ENCODE assay signal across 9 cellular contexts in genomic region chr17:7837375-7838290, GRCh38. TPM values are rescaled to one million over a fixed set of nuclear protein-coding genes. Genes with fewer than 3 reads are reported as not detected.
DNase-seq lines count a peak whose midpoint lies in the region; ATAC-seq, FAIRE-seq and TF ChIP-seq lines count a peak whose summit lies in the region.
"Had no signal": no experiment of that assay in that cellular context is flagged by ENCODE, and none has a peak within 500 bp of the region (broad histone marks: within the 10 kb centered on the region; RNA-seq: fewer than 3 reads in every experiment).

No MANE protein-coding gene starts in this region.

- peak overlapping the region in 2 of 3 experiments; percentile 85 to 93; a peak in 5 of 7 replicates for H3K27ac Mint-ChIP-seq in H9
- peak overlapping the region; percentile 70 for H3K27ac Mint-ChIP-seq in activated T-helper 1 cell treated with anti-CD3 and anti-CD28 coated beads, Interleukin-12 subunit alpha, Interleukin-12 subunit beta, Interleukin-2, Interleukin-4 antibody, amounts not matched to agents 30 ng/mL and 10 ng/mL and 1 ng/mL, durations not matched to agents 14 hours and 24 hours and 36 hours

- H4K8ac ChIP-seq in H9 (replicated peaks; ENCODE audit: insufficient read length, low read depth, low read length) = no peak overlapping the region

- H3K27me3 ChIP-seq in H9 (ENCODE audit: insufficient read depth, low read length) (peaks cover 33% of the 10 kb centered on the region; the same call in 1 of the 2 replicates), testis (no peaks in the 10 kb centered on the region)

- no CpG with 5 or more reads among the region's 12 CpGs for WGBS in H9 (ENCODE audit: extremely low coverage, insufficient read length, low lambda C conversion rate)
- 1 to 3% methylated on average over 11 of the region's 12 CpGs for WGBS in testis, 2 donors

- H3K36me3 Mint-ChIP-seq in H9 (ENCODE audit: insufficient read depth in 1 of 3, low read depth in 3 of 3) = peaks cover 2 to 11% (median 9%) of the 10 kb centered on the region in 3 experiments; a peak in 5 of 7 replicates
- peaks cover 4% of the 10 kb centered on the region for H3K36me3 Mint-ChIP-seq in activated T-helper 1 cell treated with anti-CD3 and anti-CD28 coated beads, Interleukin-12 subunit alpha, Interleukin-12 subunit beta, Interleukin-2, Interleukin-4 antibody, amounts not matched to agents 30 ng/mL and 10 ng/mL and 1 ng/mL, durations not matched to agents 14 hours and 24 hours and 36 hours (ENCODE audit: low read depth)

- no peak for ATAC-seq in HG02623 (IDR thresholded peaks at IDR 0.05; ENCODE audit: unreplicated experiment)

- H3K9me3 ChIP-seq in H9 (ENCODE audit: control insufficient read depth, low read depth, low read length) (no peaks in the 10 kb centered on the region), kidney (ENCODE audit: control insufficient read depth in 1 of 2, low read length in 2 of 2) (no peaks in the 10 kb centered on the region), testis (no peaks in the 10 kb centered on the region)

- no peak overlapping the region for H2AFZ ChIP-seq in H9 (ENCODE audit: low read length)

- H2BK120ac ChIP-seq in H9 (ENCODE audit: low read depth, low read length, poor library complexity, severe bottlenecking) = no peak overlapping the region

- intact Hi-C loops in activated T-helper 1 cell treated with anti-CD3 and anti-CD28 coated beads, Interleukin-12 subunit alpha, Interleukin-12 subunit beta, Interleukin-2, Interleukin-4 antibody, amounts not matched to agents 30 ng/mL and 10 ng/mL and 1 ng/mL, durations not matched to agents 14 hours and 24 hours and 36 hours (cut with micrococcal nuclease) = no loop called here
- intact Hi-C loops in kidney (cut with DNase I) = no loop called here
- intact Hi-C loops in testis (cut with DNase I; ENCODE audit: low total_unique reads) = no loop called here

- H2BK20ac ChIP-seq in H9 (ENCODE audit: low read depth, low read length, poor library complexity, severe bottlenecking) = no peak overlapping the region

- in situ Hi-C loops in ACHN (cut with HindIII; ENCODE audit: low pct_ligation_motif_present, low pct_unique_long_range_greater_than_20kb, low sequenced_read_pairs) (no loop called here), GM13977 (cut with MboI; ENCODE audit: low pct_unique_long_range_greater_than_20kb, low sequenced_read_pairs, unreplicated experiment) (no loop called here)

- peaks cover 0 to 6% of the 10 kb centered on the region in 2 donors for H3K36me3 ChIP-seq in kidney (ENCODE audit: control insufficient read depth in 1 of 2, insufficient read depth in 2 of 2, low read length in 2 of 2)
- H3K36me3 ChIP-seq in testis (ENCODE audit: low read depth, missing control alignments) = no peaks in the 10 kb centered on the region

- H2BK12ac ChIP-seq in H9 (ENCODE audit: insufficient read length, low read depth, low read length) = no peak overlapping the region

- H4K20me1 ChIP-seq in H9 (ENCODE audit: control insufficient read depth, insufficient read depth, insufficient read length) = no peaks in the 10 kb centered on the region

- no peak overlapping the region for H3K56ac ChIP-seq in H9 (ENCODE audit: insufficient read length, low read depth, low read length)

- no peak overlapping the region for H3K23ac ChIP-seq in H9 (ENCODE audit: insufficient read length, low read depth, low read length)

- no peak for TF ChIP-seq POLR2A in testis (IDR thresholded peaks at IDR 0.05)

- H3K9me3 Mint-ChIP-seq in H9 = no peaks in the 10 kb centered on the region
- no peaks in the 10 kb centered on the region for H3K9me3 Mint-ChIP-seq in activated T-helper 1 cell treated with anti-CD3 and anti-CD28 coated beads, Interleukin-12 subunit alpha, Interleukin-12 subunit beta, Interleukin-2, Interleukin-4 antibody, amounts not matched to agents 30 ng/mL and 10 ng/mL and 1 ng/mL, durations not matched to agents 14 hours and 24 hours and 36 hours

- no peak overlapping the region for H2BK5ac ChIP-seq in H9 (ENCODE audit: insufficient read length, low read length)

- FAIRE-seq in kidney (lab: Jason Lieb, UNC) = no peak
- FAIRE-seq: islet of Langerhans had no signal

- no peak overlapping the region for H4K5ac ChIP-seq in H9 (ENCODE audit: insufficient read length, low read depth, low read length)

- H3K18ac ChIP-seq in H9 (ENCODE audit: insufficient read length, low read depth, low read length) = no peak overlapping the region

- H3K4me1 Mint-ChIP-seq in H9 = peaks cover 55 to 56% of the 10 kb centered on the region in 2 experiments
- peaks cover 63% of the 10 kb centered on the region for H3K4me1 Mint-ChIP-seq in activated T-helper 1 cell treated with anti-CD3 and anti-CD28 coated beads, Interleukin-12 subunit alpha, Interleukin-12 subunit beta, Interleukin-2, Interleukin-4 antibody, amounts not matched to agents 30 ng/mL and 10 ng/mL and 1 ng/mL, durations not matched to agents 14 hours and 24 hours and 36 hours (ENCODE audit: low read depth)

- TF ChIP-seq CTCF in H9 (conservative IDR thresholded peaks at IDR 0.05) (no peak), kidney (IDR thresholded peaks at IDR 0.05; ENCODE audit: borderline replicate concordance, extremely low read depth, insufficient read depth) (no peak), testis (IDR thresholded peaks at IDR 0.05) (no peak), GM13977 (IDR thresholded peaks at IDR 0.05; ENCODE audit: extremely low read depth, insufficient read depth, missing control alignments) (no peak)

- H3K4me1 ChIP-seq in H9 (ENCODE audit: insufficient read depth, low read length) (peaks cover 2% of the 10 kb centered on the region; the same call in 1 of the 2 replicates), kidney (ENCODE audit: control insufficient read depth in 1 of 2, insufficient read depth in 1 of 2, low read depth in 1 of 2, low read length in 2 of 2) (peaks cover 13 to 43% of the 10 kb centered on the region in 2 donors), testis (peaks cover 46% of the 10 kb centered on the region)

- H3K27me3 Mint-ChIP-seq in H9 (ENCODE audit: low read depth) = peaks cover 40% of the 10 kb centered on the region
- peaks cover 2% of the 10 kb centered on the region for H3K27me3 Mint-ChIP-seq in activated T-helper 1 cell treated with anti-CD3 and anti-CD28 coated beads, Interleukin-12 subunit alpha, Interleukin-12 subunit beta, Interleukin-2, Interleukin-4 antibody, amounts not matched to agents 30 ng/mL and 10 ng/mL and 1 ng/mL, durations not matched to agents 14 hours and 24 hours and 36 hours (ENCODE audit: insufficient read depth)

- peak overlapping the region; percentile 75 for H3K4me2 ChIP-seq in H9 (ENCODE audit: insufficient read depth, insufficient read length, low read length)

- H3K4me3 ChIP-seq in kidney (ENCODE audit: low read length in 2 of 2) (peak overlapping the region; percentile 47 to 92), testis (peak overlapping the region; percentile 77 to 91)

- no peak overlapping the region for H2BK15ac ChIP-seq in H9 (ENCODE audit: low read depth, low read length)

- H3K79me2 ChIP-seq in H9 (ENCODE audit: insufficient read depth, low read length) = no peaks in the 10 kb centered on the region

- H3K4ac ChIP-seq in H9 (ENCODE audit: low read depth, low read length) = no peak overlapping the region

- peak; percentile 30 for DNase-seq in ACHN
- no peak for DNase-seq in H9
- DNase-seq in activated T-helper 1 cell treated with anti-CD3 and anti-CD28 coated beads, Interleukin-12 subunit alpha, Interleukin-12 subunit beta, Interleukin-2, Interleukin-4 antibody, amounts not matched to agents 30 ng/mL and 10 ng/mL and 1 ng/mL, durations not matched to agents 14 hours and 24 hours and 36 hours (ENCODE audit: low spot score) = no peak
- no peak for DNase-seq in kidney
- DNase-seq in testis = no peak
- no peak for DNase-seq in GM13977 (ENCODE audit: low spot score)
- DNase-seq in inferior parietal cortex (ENCODE audit: extremely low spot score) = no peak

- peak overlapping the region; percentile 86 to 89 for H3K4me3 Mint-ChIP-seq in H9
- H3K4me3 Mint-ChIP-seq in activated T-helper 1 cell treated with anti-CD3 and anti-CD28 coated beads, Interleukin-12 subunit alpha, Interleukin-12 subunit beta, Interleukin-2, Interleukin-4 antibody, amounts not matched to agents 30 ng/mL and 10 ng/mL and 1 ng/mL, durations not matched to agents 14 hours and 24 hours and 36 hours = peak overlapping the region; percentile 85

- H3K14ac ChIP-seq in H9 (ENCODE audit: insufficient read depth, low read length) = no peak overlapping the region

- no peak overlapping the region for H3K9ac ChIP-seq in H9 (ENCODE audit: extremely low read depth, insufficient read length, low read length)
- peak overlapping the region; percentile 25 to 99 for H3K9ac ChIP-seq in kidney (ENCODE audit: low read length in 2 of 2)

- no peak overlapping the region for H3T11ph ChIP-seq in H9 (ENCODE audit: low read length)

- no peak overlapping the region for H3K27ac ChIP-seq in H9 (ENCODE audit: insufficient read length, low read depth, low read length)
- H3K27ac ChIP-seq in kidney (ENCODE audit: low read depth in 2 of 2, low read length in 2 of 2) = peak overlapping the region; percentile 97 to 99
- peak overlapping the region; percentile 98 to 99 for H3K27ac ChIP-seq in testis

- H2AK5ac ChIP-seq in H9 (ENCODE audit: insufficient read length, low read length) = no peak overlapping the region

- peaks cover 39% of the 10 kb centered on the region for H3K23me2 ChIP-seq in H9 (ENCODE audit: insufficient read length, low read depth, low read length, poor library complexity, severe bottlenecking)

- H4K91ac ChIP-seq in H9 (ENCODE audit: insufficient read length, low read depth, low read length) = no peak overlapping the region

- no peaks in the 10 kb centered on the region for H3K79me1 ChIP-seq in H9 (ENCODE audit: insufficient read depth, low read depth, low read length, poor library complexity, severe bottlenecking)

RNA-seq across cellular contexts. Expression of gene KDM6B, which starts 3.6 kb away (rescaled TPM):
- 26.7 and 28.9 TPM in 2 replicates for total RNA-seq in H9 (2021)
- 163 and 177 TPM in 2 replicates for total RNA-seq in activated T-helper 1 cell treated with anti-CD3 and anti-CD28 coated beads, Interleukin-12 subunit alpha, Interleukin-12 subunit beta, Interleukin-2, Interleukin-4 antibody, amounts not matched to agents 30 ng/mL and 10 ng/mL and 1 ng/mL, durations not matched to agents 14 hours and 24 hours and 36 hours
- total RNA-seq in kidney = 32.3 TPM
- 3.9 TPM for polyA plus RNA-seq in kidney (ENCODE audit: insufficient read depth, low read depth, low replicate concordance)
- 10 to 100 TPM; 38.0 to 41.8 TPM for total RNA-seq in testis
- polyA plus RNA-seq in testis (ENCODE audit: insufficient read depth, low read depth, low replicate concordance) = 27.8 TPM

RNA-seq across cellular contexts. Expression of gene TMEM88, which starts 17.2 kb away (rescaled TPM):
- total RNA-seq in H9 (2021) = 8.9 and 11.3 TPM in 2 replicates
- total RNA-seq in activated T-helper 1 cell treated with anti-CD3 and anti-CD28 coated beads, Interleukin-12 subunit alpha, Interleukin-12 subunit beta, Interleukin-2, Interleukin-4 antibody, amounts not matched to agents 30 ng/mL and 10 ng/mL and 1 ng/mL, durations not matched to agents 14 hours and 24 hours and 36 hours = 7.4 TPM in 2 replicates
- total RNA-seq in kidney = 17.6 TPM
- 59.8 TPM for polyA plus RNA-seq in kidney (ENCODE audit: insufficient read depth, low read depth, low replicate concordance)
- total RNA-seq in testis = 1 to 10 TPM; 4.6 to 7.4 TPM
- 6.8 TPM for polyA plus RNA-seq in testis (ENCODE audit: insufficient read depth, low read depth, low replicate concordance)

RNA-seq across cellular contexts. Expression of gene NAA38, which starts 19.7 kb away (rescaled TPM):
- total RNA-seq in H9 (2021) (40.0 and 50.2 TPM in 2 replicates), kidney (69.6 TPM), testis (10 to 100 TPM; 72.3 to 83.1 TPM)
- total RNA-seq in activated T-helper 1 cell treated with anti-CD3 and anti-CD28 coated beads, Interleukin-12 subunit alpha, Interleukin-12 subunit beta, Interleukin-2, Interleukin-4 antibody, amounts not matched to agents 30 ng/mL and 10 ng/mL and 1 ng/mL, durations not matched to agents 14 hours and 24 hours and 36 hours = 36.4 and 43.5 TPM in 2 replicates
- polyA plus RNA-seq in kidney (ENCODE audit: insufficient read depth, low read depth, low replicate concordance) (246 TPM), testis (ENCODE audit: insufficient read depth, low read depth, low replicate concordance) (102 TPM)

RNA-seq across cellular contexts. Expression of gene CYB5D1, which starts 20.2 kb away (rescaled TPM):
- 17.1 and 18.0 TPM in 2 replicates for total RNA-seq in H9 (2021)
- total RNA-seq in activated T-helper 1 cell treated with anti-CD3 and anti-CD28 coated beads, Interleukin-12 subunit alpha, Interleukin-12 subunit beta, Interleukin-2, Interleukin-4 antibody, amounts not matched to agents 30 ng/mL and 10 ng/mL and 1 ng/mL, durations not matched to agents 14 hours and 24 hours and 36 hours = 11.8 and 12.7 TPM in 2 replicates
- total RNA-seq in kidney = 20.4 TPM
- polyA plus RNA-seq in kidney (ENCODE audit: insufficient read depth, low read depth, low replicate concordance) = 14.3 TPM
- 10 to 100 TPM in 1 of 2 donors, 1 to 10 TPM in 1; 9.9 to 10.1 TPM for total RNA-seq in testis
- 12.8 TPM for polyA plus RNA-seq in testis (ENCODE audit: insufficient read depth, low read depth, low replicate concordance)

RNA-seq across cellular contexts. Expression of gene CHD3, which starts 51.0 kb away (rescaled TPM):
- 33.2 and 35.7 TPM in 2 replicates for total RNA-seq in H9 (2021)
- total RNA-seq in activated T-helper 1 cell treated with anti-CD3 and anti-CD28 coated beads, Interleukin-12 subunit alpha, Interleukin-12 subunit beta, Interleukin-2, Interleukin-4 antibody, amounts not matched to agents 30 ng/mL and 10 ng/mL and 1 ng/mL, durations not matched to agents 14 hours and 24 hours and 36 hours = 125 and 133 TPM in 2 replicates
- total RNA-seq in kidney = 94.6 TPM
- polyA plus RNA-seq in kidney (ENCODE audit: insufficient read depth, low read depth, low replicate concordance) = 41.5 TPM
- total RNA-seq in testis = 100 to 1,000 TPM; 111 to 123 TPM
- 62.3 TPM for polyA plus RNA-seq in testis (ENCODE audit: insufficient read depth, low read depth, low replicate concordance)
